In genomic region chr10:94219829-94220228, GRCh38 we compare ENCODE assay signal across 24 cellular contexts.
DNase-seq lines count a peak whose midpoint lies in the region; ATAC-seq and TF ChIP-seq lines count a peak whose summit lies in the region.
"Had no signal": no experiment of that assay in that cellular context is flagged by ENCODE, and none has a peak within 500 bp of the region (broad histone marks: within the 10 kb centered on the region; RNA-seq: fewer than 3 reads in every experiment).

No MANE protein-coding gene starts in this region.

- no peak overlapping the region for H3K4me3 Mint-ChIP-seq in activated T-cell treated with anti-CD3 and anti-CD28 coated beads, Interleukin-2, amount 50 U/mL, for 24 hours
- no peak overlapping the region for H3K4me3 Mint-ChIP-seq in activated naive CD8-positive, alpha-beta T cell treated with anti-CD3 and anti-CD28 coated beads, Interleukin-2, amount 50 U/mL, for 24 hours
- H3K4me3 Mint-ChIP-seq: activated B cell treated with CpG ODN at 0.5 μM for 24 hours, B cell, GM23338, memory B cell had no signal

- no peak overlapping the region for H3K27ac ChIP-seq in left lung
- H3K27ac ChIP-seq: 22Rv1, neutrophil, tibial nerve had no signal

- no peaks in the 10 kb centered on the region for H3K4me1 ChIP-seq in left lung

- ATAC-seq in left lung, result peak; percentile 80
- ATAC-seq in activated naive CD8-positive, alpha-beta T cell treated with anti-CD3 and anti-CD28 coated beads, Interleukin-2, amount 50 U/mL, for 24 hours, result no peak
- ATAC-seq: GM23338; stimulated activated naive CD8-positive, alpha-beta T cell treated with anti-CD3 and anti-CD28 coated beads, Interleukin-15, Interleukin-2, amounts not matched to agents 100 U/mL and 50 U/mL, for 24 hours had no signal

- no peak overlapping the region for H3K4me3 ChIP-seq in left lung
- H3K4me3 ChIP-seq: GM23338, smooth muscle cell, tibial nerve had no signal

- H3K27me3 ChIP-seq in left lung, result no peaks in the 10 kb centered on the region
- H3K27me3 ChIP-seq: neutrophil, tibial nerve had no signal

- no peaks in the 10 kb centered on the region for H3K4me1 Mint-ChIP-seq in activated T-cell treated with anti-CD3 and anti-CD28 coated beads, Interleukin-2, amount 50 U/mL, for 24 hours (ENCODE audit: low read depth)
- no peaks in the 10 kb centered on the region for H3K4me1 Mint-ChIP-seq in activated naive CD8-positive, alpha-beta T cell treated with anti-CD3 and anti-CD28 coated beads, Interleukin-2, amount 50 U/mL, for 24 hours
- H3K4me1 Mint-ChIP-seq: activated B cell treated with CpG ODN at 0.5 μM for 24 hours, B cell, memory B cell had no signal

- no peaks in the 10 kb centered on the region for H3K9me3 Mint-ChIP-seq in activated T-cell treated with anti-CD3 and anti-CD28 coated beads, Interleukin-2, amount 50 U/mL, for 24 hours
- H3K9me3 Mint-ChIP-seq in activated naive CD8-positive, alpha-beta T cell treated with anti-CD3 and anti-CD28 coated beads, Interleukin-2, amount 50 U/mL, for 24 hours, result no peaks in the 10 kb centered on the region
- H3K9me3 Mint-ChIP-seq: activated B cell treated with CpG ODN at 0.5 μM for 24 hours, GM23338, memory B cell had no signal

- H3K9me3 ChIP-seq in left lung, result no peaks in the 10 kb centered on the region
- H3K9me3 ChIP-seq: neutrophil, tibial nerve had no signal

- no peaks in the 10 kb centered on the region for H3K36me3 Mint-ChIP-seq in activated T-cell treated with anti-CD3 and anti-CD28 coated beads, Interleukin-2, amount 50 U/mL, for 24 hours (ENCODE audit: low read depth)
- no peaks in the 10 kb centered on the region for H3K36me3 Mint-ChIP-seq in activated naive CD8-positive, alpha-beta T cell treated with anti-CD3 and anti-CD28 coated beads, Interleukin-2, amount 50 U/mL, for 24 hours (ENCODE audit: low read depth)
- H3K36me3 Mint-ChIP-seq: memory B cell had no signal

- intact Hi-C loops in left lung (cut with DNase I), result no loop called here

- H3K36me3 ChIP-seq in left lung, result no peaks in the 10 kb centered on the region
- H3K36me3 ChIP-seq: neutrophil, tibial nerve had no signal

- TF ChIP-seq CTCF in left lung (IDR thresholded peaks at IDR 0.05), result no peak

- no peak overlapping the region for H3K27ac Mint-ChIP-seq in activated T-cell treated with anti-CD3 and anti-CD28 coated beads, Interleukin-2, amount 50 U/mL, for 24 hours
- no peak overlapping the region for H3K27ac Mint-ChIP-seq in activated naive CD8-positive, alpha-beta T cell treated with anti-CD3 and anti-CD28 coated beads, Interleukin-2, amount 50 U/mL, for 24 hours
- H3K27ac Mint-ChIP-seq: activated B cell treated with CpG ODN at 0.5 μM for 24 hours, B cell, GM23338, memory B cell had no signal

- DNase-seq in DMS53 (lab: John Stamatoyannopoulos, UW), result peak; percentile 52
- DNase-seq in DMS53 treated with DMSO at 0.1 percent for 48 hours (lab: John Stamatoyannopoulos, UW; ENCODE audit: unreplicated experiment), result no peak
- DNase-seq in LHCN-M2 (ENCODE audit: low read depth), result peak; percentile 19
- DNase-seq in astrocyte of the hippocampus (ENCODE audit: low read depth, low spot score), result peak; percentile 26
- no peak for DNase-seq in left lung
- no peak for DNase-seq in activated T-cell treated with anti-CD3 and anti-CD28 coated beads, Interleukin-2, amount 50 U/mL, for 24 hours
- no peak for DNase-seq in NCI-H82 treated with DMSO at 0.1 percent for 48 hours (lab: John Stamatoyannopoulos, UW; ENCODE audit: unreplicated experiment)
- no peak for DNase-seq in activated naive CD8-positive, alpha-beta T cell treated with anti-CD3 and anti-CD28 coated beads, Interleukin-2, amount 50 U/mL, for 24 hours
- DNase-seq: activated B cell treated with CpG ODN at 0.5 μM for 24 hours; activated CD4-positive, alpha-beta T cell treated with anti-CD3 and anti-CD28 coated beads, Interleukin-2, amount 50 U/mL, for 4 hours; activated effector memory CD4-positive, alpha-beta T cell treated with Interleukin-2 at 50 U/mL for 16 hours; hypothalamus; Karpas-422; NCI-H1105; stimulated activated CD4-positive, alpha-beta T cell treated with anti-CD3 and anti-CD28 coated beads, Interleukin-4, amount 100 ng/mL, for 1 hour; stimulated activated naive CD8-positive, alpha-beta T cell treated with anti-CD3 and anti-CD28 coated beads, Interleukin-15, Interleukin-2, amounts not matched to agents 100 U/mL and 50 U/mL, for 24 hours; T-helper 9 cell had no signal

- H3K27me3 Mint-ChIP-seq in activated T-cell treated with anti-CD3 and anti-CD28 coated beads, Interleukin-2, amount 50 U/mL, for 24 hours, result peaks cover 4% of the 10 kb centered on the region
- no peaks in the 10 kb centered on the region for H3K27me3 Mint-ChIP-seq in activated naive CD8-positive, alpha-beta T cell treated with anti-CD3 and anti-CD28 coated beads, Interleukin-2, amount 50 U/mL, for 24 hours

Comparison
In these comparisons a context has a peak if more than half of its experiments do, and no peak if none do; other contexts are left out.
1. DNase-seq: peak in DMS53 (single experiment), LHCN-M2 (single experiment) and astrocyte of the hippocampus (single experiment); none in DMS53 treated with DMSO at 0.1 percent for 48 hours (single experiment), left lung (0 of 2), activated T-cell treated with anti-CD3 and anti-CD28 coated beads, Interleukin-2, amount 50 U/mL, for 24 hours (single experiment), NCI-H82 treated with DMSO at 0.1 percent for 48 hours (single experiment) and activated naive CD8-positive, alpha-beta T cell treated with anti-CD3 and anti-CD28 coated beads, Interleukin-2, amount 50 U/mL, for 24 hours (single experiment).